ENCODE assay signal across 15 cellular contexts in genomic region chr10:131579251-131580071, GRCh38.
DNase-seq lines count a peak whose midpoint lies in the region; ATAC-seq and TF ChIP-seq lines count a peak whose summit lies in the region.
"Had no signal": no experiment of that assay in that cellular context is flagged by ENCODE, and none has a peak within 500 bp of the region (broad histone marks: within the 10 kb centered on the region; RNA-seq: fewer than 3 reads in every experiment).

No MANE protein-coding gene starts in this region.

- H3K9me3 ChIP-seq in BLaER1 treated with 17β-estradiol and CSF1 and Interleukin-3, amounts not matched to agents 10 nM and 100 nM (replicated peaks in 1 of 11) = peaks cover 0 to 5% (median 0%) of the 10 kb centered on the region in 11 experiments; a peak in 2 of 22 replicates
- peaks cover 0 to 2% of the 10 kb centered on the region in 2 donors for H3K9me3 ChIP-seq in lung (ENCODE audit: control insufficient read depth in 2 of 2, insufficient read depth in 1 of 2, low read length in 1 of 2)

- H3K27me3 ChIP-seq in BLaER1 treated with 17β-estradiol and CSF1 and Interleukin-3, amounts not matched to agents 10 nM and 100 nM = peaks cover 0 to 79% (median 0%) of the 10 kb centered on the region in 11 experiments; a peak in 7 of 22 replicates
- H3K27me3 ChIP-seq in lung (ENCODE audit: control insufficient read depth, insufficient read depth) = no peaks in the 10 kb centered on the region

- no peaks in the 10 kb centered on the region for H3K36me3 ChIP-seq in BLaER1 treated with 17β-estradiol and CSF1 and Interleukin-3, amounts not matched to agents 10 nM and 100 nM
- H3K36me3 ChIP-seq in lung (ENCODE audit: control insufficient read depth in 2 of 2, insufficient read depth in 2 of 2, low read length in 2 of 2) = no peaks in the 10 kb centered on the region

- intact Hi-C loops in sciatic nerve (cut with DNase I) (no loop called here), Calu3 (cut with micrococcal nuclease; ENCODE audit: unreplicated experiment) (no loop called here)

- H3K9ac ChIP-seq in BLaER1 treated with 17β-estradiol and CSF1 and Interleukin-3, amounts not matched to agents 10 nM and 100 nM = no peak overlapping the region
- H3K9ac ChIP-seq: KMS-11 had no signal

- peak overlapping the region in 10 of 11 experiments; percentile 4 to 83 (median 72); a peak in 18 of 22 replicates for H3K4me2 ChIP-seq in BLaER1 treated with 17β-estradiol and CSF1 and Interleukin-3, amounts not matched to agents 10 nM and 100 nM
- H3K4me2 ChIP-seq: KMS-11 had no signal

- H3K4me1 ChIP-seq in BLaER1 treated with 17β-estradiol and CSF1 and Interleukin-3, amounts not matched to agents 10 nM and 100 nM = peaks cover 9 to 72% (median 58%) of the 10 kb centered on the region in 10 experiments; a peak in 19 of 20 replicates
- no peaks in the 10 kb centered on the region for H3K4me1 ChIP-seq in lung (ENCODE audit: control insufficient read depth in 2 of 2, insufficient read depth in 2 of 2, low read length in 2 of 2)

- H3K36me3 Mint-ChIP-seq in chondrocyte (ENCODE audit: low read depth) = no peaks in the 10 kb centered on the region
- H3K36me3 Mint-ChIP-seq in Calu3 (ENCODE audit: insufficient read depth, unreplicated experiment) = no peaks in the 10 kb centered on the region
- H3K36me3 Mint-ChIP-seq in immature natural killer cell = no peaks in the 10 kb centered on the region
- H3K36me3 Mint-ChIP-seq: CD4-positive, alpha-beta memory T cell had no signal

- no peak overlapping the region for H3K4me3 Mint-ChIP-seq in chondrocyte (ENCODE audit: unreplicated experiment)
- no peak overlapping the region for H3K4me3 Mint-ChIP-seq in Calu3 (ENCODE audit: low read depth, unreplicated experiment)
- no peak overlapping the region for H3K4me3 Mint-ChIP-seq in immature natural killer cell
- H3K4me3 Mint-ChIP-seq: CD4-positive, alpha-beta memory T cell had no signal

- peaks cover 13% of the 10 kb centered on the region for H3K9me3 Mint-ChIP-seq in chondrocyte (ENCODE audit: low read depth)
- H3K9me3 Mint-ChIP-seq in Calu3 (ENCODE audit: low read depth, unreplicated experiment) = no peaks in the 10 kb centered on the region
- H3K9me3 Mint-ChIP-seq in immature natural killer cell = no peaks in the 10 kb centered on the region

- CTCF ChIA-PET in Calu3 (lab: Charles Lee) = no interaction called here

- TF ChIP-seq CTCF in chondrocyte (IDR thresholded peaks at IDR 0.05) (no peak), lung (IDR thresholded peaks at IDR 0.05; ENCODE audit: control extremely low read depth, extremely low read depth) (no peak), Calu3 (IDR thresholded peaks at IDR 0.05; ENCODE audit: unreplicated experiment) (no peak)

- WGBS in lung, 2 donors = 89% methylated on average over 19 of the region's 19 CpGs

- BruUV-seq in Calu3 (replicated peaks; lab: Mats Ljungman, UMichigan) = no TSS peak

- no peak for ATAC-seq in lung (ENCODE audit: insufficient read depth, low FRiP score)
- no peak for ATAC-seq in sciatic nerve
- no peak for ATAC-seq in HG03442 (IDR thresholded peaks at IDR 0.05; ENCODE audit: unreplicated experiment)
- ATAC-seq: PC-3 had no signal

- H3K27ac ChIP-seq in BLaER1 treated with 17β-estradiol and CSF1 and Interleukin-3, amounts not matched to agents 10 nM and 100 nM = no peak overlapping the region
- H3K27ac ChIP-seq in lung (ENCODE audit: low read depth in 1 of 2, low read length in 1 of 2) = no peak overlapping the region
- H3K27ac ChIP-seq: KMS-11 had no signal

- no peak overlapping the region for H3K4me3 ChIP-seq in BLaER1 treated with 17β-estradiol and CSF1 and Interleukin-3, amounts not matched to agents 10 nM and 100 nM
- H3K4me3 ChIP-seq in lung = no peak overlapping the region

- H4K20me1 ChIP-seq in BLaER1 treated with 17β-estradiol and CSF1 and Interleukin-3, amounts not matched to agents 10 nM and 100 nM = peaks cover 0 to 36% (median 0%) of the 10 kb centered on the region in 11 experiments; a peak in 4 of 22 replicates

- H3K4me1 Mint-ChIP-seq in chondrocyte (ENCODE audit: low read depth) = no peaks in the 10 kb centered on the region
- no peaks in the 10 kb centered on the region for H3K4me1 Mint-ChIP-seq in Calu3 (ENCODE audit: low read depth, unreplicated experiment)
- no peaks in the 10 kb centered on the region for H3K4me1 Mint-ChIP-seq in immature natural killer cell

- H3K27me3 Mint-ChIP-seq in chondrocyte (ENCODE audit: low read depth) = no peaks in the 10 kb centered on the region
- no peaks in the 10 kb centered on the region for H3K27me3 Mint-ChIP-seq in Calu3 (ENCODE audit: unreplicated experiment)
- H3K27me3 Mint-ChIP-seq in immature natural killer cell (ENCODE audit: low read depth in 3 of 3) = no peaks in the 10 kb centered on the region
- H3K27me3 Mint-ChIP-seq: CD4-positive, alpha-beta memory T cell had no signal

- no peak overlapping the region for H3K27ac Mint-ChIP-seq in chondrocyte (ENCODE audit: unreplicated experiment)
- no peak overlapping the region for H3K27ac Mint-ChIP-seq in Calu3 (ENCODE audit: unreplicated experiment)
- no peak overlapping the region for H3K27ac Mint-ChIP-seq in immature natural killer cell
- H3K27ac Mint-ChIP-seq: CD4-positive, alpha-beta memory T cell had no signal

- DNase-seq in chondrocyte (ENCODE audit: low spot score) (peak; percentile 68), lung (ENCODE audit: low spot score) (peak; percentile 21), sciatic nerve (ENCODE audit: low spot score) (peak; percentile 45), Calu3 (no peak), KG1 (lab: John Stamatoyannopoulos, UW) (no peak), immature natural killer cell (no peak)
- DNase-seq: ACHN; CD4-positive, alpha-beta memory T cell; GF-D8; GOT3; NCI-H1105; PC-3 had no signal

Comparison
In these comparisons a context has a peak if more than half of its experiments do, and no peak if none do; other contexts are left out.
1. DNase-seq: peak in chondrocyte (single experiment), lung (single experiment) and sciatic nerve (single experiment); none in Calu3 (single experiment), KG1 (single experiment) and immature natural killer cell (0 of 3).